1 cellular context compared by ENCODE assay signal in the genomic region with DNA sequence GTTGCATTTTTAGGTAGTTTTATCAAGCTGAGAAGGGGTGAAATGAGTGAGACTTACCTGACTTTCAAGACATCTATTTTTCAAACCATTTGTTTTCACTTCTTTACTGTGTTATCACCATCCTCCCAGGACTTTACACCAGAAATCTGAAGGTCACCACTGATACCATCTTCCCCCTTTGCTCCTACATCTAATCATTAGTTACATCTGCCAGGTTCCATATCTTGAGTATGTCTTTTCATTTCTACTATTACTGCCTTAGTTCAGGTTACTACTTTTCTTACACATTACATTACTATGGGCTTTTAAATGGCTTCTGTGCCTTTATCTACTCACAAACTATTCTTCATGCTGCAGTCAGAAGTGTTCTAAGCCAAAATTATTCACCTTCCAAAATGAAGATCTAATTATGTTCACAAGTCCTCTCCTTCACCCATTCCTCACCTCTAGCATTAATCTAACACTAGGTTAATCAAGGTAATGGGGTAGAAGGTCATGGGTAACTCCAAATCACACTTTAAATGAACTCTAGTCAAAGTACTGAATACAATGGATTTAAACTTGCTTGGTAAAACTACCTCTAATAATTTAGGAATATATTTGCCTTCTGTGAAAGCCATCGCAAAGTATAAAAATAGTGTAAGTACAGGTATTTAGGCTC.
TF ChIP-seq lines count a peak whose summit lies in the region.

No MANE protein-coding gene starts in this region.

TF ChIP-seq in H1, 55 proteins besides CTCF, POLR2A, EP300 and RAD21:
- TF ChIP-seq NANOG (IDR thresholded peaks at IDR 0.05; ENCODE audit: insufficient read depth, low read depth, low read length, poor library complexity, severe bottlenecking) (no peak), TEAD4 (IDR thresholded peaks at IDR 0.05; ENCODE audit: low read depth, low read length) (no peak), SIRT6 (IDR thresholded peaks at IDR 0.05; ENCODE audit: low read length) (no peak), CEBPB (IDR thresholded peaks at IDR 0.05; ENCODE audit: low read depth, low read length) (no peak), CBX5 (IDR thresholded peaks at IDR 0.05; ENCODE audit: low read depth, low read length) (no peak), TBP (IDR thresholded peaks at IDR 0.05; ENCODE audit: low read depth, low read length) (no peak), EGR1 (IDR thresholded peaks at IDR 0.05; ENCODE audit: borderline replicate concordance, low read depth, low read length) (no peak), SRF (IDR thresholded peaks at IDR 0.05; ENCODE audit: low read depth, low read length) (no peak), TCF12 (IDR thresholded peaks at IDR 0.05; ENCODE audit: low read depth, low read length) (no peak), SP1 (IDR thresholded peaks at IDR 0.05; ENCODE audit: low read depth, low read length) (no peak), SIN3A (conservative IDR thresholded peaks at IDR 0.05 in 1 of 2, IDR thresholded peaks at IDR 0.05 in 1 of 2; ENCODE audit: low read depth in 1 of 2, low read length in 2 of 2) (no peak), EZH2 (IDR thresholded peaks at IDR 0.05; ENCODE audit: low read depth, low read length, severe bottlenecking) (no peak), SP4 (IDR thresholded peaks at IDR 0.05; ENCODE audit: low read length) (no peak), ASH2L (IDR thresholded peaks at IDR 0.05; ENCODE audit: low read length) (no peak), MAFK (IDR thresholded peaks at IDR 0.05; ENCODE audit: low read depth, low read length) (no peak), SIX5 (IDR thresholded peaks at IDR 0.05; ENCODE audit: low read depth, low read length) (no peak), SP2 (IDR thresholded peaks at IDR 0.05; ENCODE audit: low read length) (no peak)
- TF ChIP-seq, protein P1, sequence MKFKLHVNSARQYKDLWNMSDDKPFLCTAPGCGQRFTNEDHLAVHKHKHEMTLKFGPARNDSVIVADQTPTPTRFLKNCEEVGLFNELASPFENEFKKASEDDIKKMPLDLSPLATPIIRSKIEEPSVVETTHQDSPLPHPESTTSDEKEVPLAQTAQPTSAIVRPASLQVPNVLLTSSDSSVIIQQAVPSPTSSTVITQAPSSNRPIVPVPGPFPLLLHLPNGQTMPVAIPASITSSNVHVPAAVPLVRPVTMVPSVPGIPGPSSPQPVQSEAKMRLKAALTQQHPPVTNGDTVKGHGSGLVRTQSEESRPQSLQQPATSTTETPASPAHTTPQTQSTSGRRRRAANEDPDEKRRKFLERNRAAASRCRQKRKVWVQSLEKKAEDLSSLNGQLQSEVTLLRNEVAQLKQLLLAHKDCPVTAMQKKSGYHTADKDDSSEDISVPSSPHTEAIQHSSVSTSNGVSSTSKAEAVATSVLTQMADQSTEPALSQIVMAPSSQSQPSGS (IDR thresholded peaks at IDR 0.05; ENCODE audit: low read length): no peak
- TF ChIP-seq, protein P2, sequence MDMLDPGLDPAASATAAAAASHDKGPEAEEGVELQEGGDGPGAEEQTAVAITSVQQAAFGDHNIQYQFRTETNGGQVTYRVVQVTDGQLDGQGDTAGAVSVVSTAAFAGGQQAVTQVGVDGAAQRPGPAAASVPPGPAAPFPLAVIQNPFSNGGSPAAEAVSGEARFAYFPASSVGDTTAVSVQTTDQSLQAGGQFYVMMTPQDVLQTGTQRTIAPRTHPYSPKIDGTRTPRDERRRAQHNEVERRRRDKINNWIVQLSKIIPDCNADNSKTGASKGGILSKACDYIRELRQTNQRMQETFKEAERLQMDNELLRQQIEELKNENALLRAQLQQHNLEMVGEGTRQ (IDR thresholded peaks at IDR 0.05; ENCODE audit: low read length): no peak
